Comparison of ENCODE assay signal across 9 cellular contexts in the genomic region with DNA sequence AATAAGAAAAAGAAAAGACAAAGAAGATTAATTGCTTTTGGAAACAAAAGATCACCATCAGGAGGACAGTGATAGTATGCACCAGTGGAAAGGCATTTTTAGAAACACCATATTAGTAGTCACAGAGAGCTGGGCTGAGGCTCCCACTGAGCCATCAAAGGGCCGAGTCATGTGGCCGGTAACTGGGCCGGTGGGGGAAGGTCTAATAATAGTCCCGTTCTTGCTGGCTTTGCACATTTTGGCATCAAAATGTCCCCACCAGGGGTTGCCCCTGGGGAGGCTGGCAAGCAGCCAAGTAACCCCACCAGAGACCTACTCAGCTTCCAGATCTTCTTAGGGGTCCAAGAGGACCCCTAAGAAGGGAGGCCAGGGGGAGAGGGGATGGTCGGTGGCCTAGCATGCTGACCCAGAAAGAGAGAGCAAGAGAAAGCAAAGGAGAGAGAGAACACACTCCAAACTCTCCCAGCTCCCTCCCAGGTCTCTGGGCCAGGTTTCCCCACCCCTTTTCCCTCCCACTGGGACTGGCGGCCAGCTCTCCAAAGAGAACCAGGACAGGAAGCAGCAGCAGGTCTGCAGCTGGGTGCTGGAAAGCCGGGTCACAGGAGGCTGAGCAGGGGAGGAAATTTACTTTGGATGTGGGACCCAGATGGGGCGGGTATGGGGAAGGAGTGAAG.
DNase-seq lines count a peak whose midpoint lies in the region; ATAC-seq and TF ChIP-seq lines count a peak whose summit lies in the region.
"Had no signal": no experiment of that assay in that cellular context is flagged by ENCODE, and none has a peak within 500 bp of the region (broad histone marks: within the 10 kb centered on the region; RNA-seq: fewer than 3 reads in every experiment).

No MANE protein-coding gene starts in this region.

- H3K36me3 ChIP-seq in WERI-Rb-1: no peaks in the 10 kb centered on the region

- peak; percentile 84 to 93 for ATAC-seq in right cardiac atrium

- TF ChIP-seq CTCF in WERI-Rb-1 (IDR thresholded peaks at IDR 0.05; ENCODE audit: low read depth, low read length): no peak

- intact Hi-C loops in right cardiac atrium (cut with DNase I): no loop called here

- H3K27me3 ChIP-seq in WERI-Rb-1 (ENCODE audit: insufficient read depth, low read depth, severe bottlenecking) (no peaks in the 10 kb centered on the region), right cardiac atrium (ENCODE audit: control insufficient read depth, insufficient read depth) (no peaks in the 10 kb centered on the region)

- peaks cover 13% of the 10 kb centered on the region for H3K4me1 ChIP-seq in right cardiac atrium (ENCODE audit: control insufficient read depth, insufficient read depth, low read length)

- H3K9me3 ChIP-seq in WERI-Rb-1 (ENCODE audit: severe bottlenecking) (no peaks in the 10 kb centered on the region), right cardiac atrium (ENCODE audit: control insufficient read depth, low read length) (no peaks in the 10 kb centered on the region)

- H3K27ac ChIP-seq in WERI-Rb-1: no peak overlapping the region
- H3K27ac ChIP-seq in right cardiac atrium (ENCODE audit: low read length): peak overlapping the region; percentile 94

- DNase-seq in H4 (ENCODE audit: low spot score) (peak; percentile 53), WERI-Rb-1 (peak; percentile 50), right cardiac atrium (peak; percentile 63 to 88 (median 80)), putamen (ENCODE audit: low spot score) (peak; percentile 67), epidermal melanocyte (ENCODE audit: insufficient read length, low spot score) (no peak), GDM1 (lab: John Stamatoyannopoulos, UW) (no peak), RPMI8226 (no peak)
- DNase-seq in activated CD4-positive, CD25-positive, alpha-beta regulatory T cell (lab: John Stamatoyannopoulos, UW): no peak
- DNase-seq: NCI-H526 treated with DMSO at 0.1 percent for 48 hours had no signal

- H3K4me3 ChIP-seq in WERI-Rb-1 (ENCODE audit: low read depth, low read length) (no peak overlapping the region), right cardiac atrium (ENCODE audit: low read length) (no peak overlapping the region)

- WGBS in right cardiac atrium: 3% methylated on average over 8 of the region's 8 CpGs

Comparison
In these comparisons a context has a peak if more than half of its experiments do, and no peak if none do; other contexts are left out.
1. DNase-seq: peak in H4 (single experiment), WERI-Rb-1 (single experiment), right cardiac atrium (3 of 3) and putamen (single experiment); none in activated CD4-positive, CD25-positive, alpha-beta regulatory T cell (0 of 4), epidermal melanocyte (single experiment), GDM1 (single experiment) and RPMI8226 (single experiment).